ENCODE assay signal across 8 cellular contexts in the genomic region with DNA sequence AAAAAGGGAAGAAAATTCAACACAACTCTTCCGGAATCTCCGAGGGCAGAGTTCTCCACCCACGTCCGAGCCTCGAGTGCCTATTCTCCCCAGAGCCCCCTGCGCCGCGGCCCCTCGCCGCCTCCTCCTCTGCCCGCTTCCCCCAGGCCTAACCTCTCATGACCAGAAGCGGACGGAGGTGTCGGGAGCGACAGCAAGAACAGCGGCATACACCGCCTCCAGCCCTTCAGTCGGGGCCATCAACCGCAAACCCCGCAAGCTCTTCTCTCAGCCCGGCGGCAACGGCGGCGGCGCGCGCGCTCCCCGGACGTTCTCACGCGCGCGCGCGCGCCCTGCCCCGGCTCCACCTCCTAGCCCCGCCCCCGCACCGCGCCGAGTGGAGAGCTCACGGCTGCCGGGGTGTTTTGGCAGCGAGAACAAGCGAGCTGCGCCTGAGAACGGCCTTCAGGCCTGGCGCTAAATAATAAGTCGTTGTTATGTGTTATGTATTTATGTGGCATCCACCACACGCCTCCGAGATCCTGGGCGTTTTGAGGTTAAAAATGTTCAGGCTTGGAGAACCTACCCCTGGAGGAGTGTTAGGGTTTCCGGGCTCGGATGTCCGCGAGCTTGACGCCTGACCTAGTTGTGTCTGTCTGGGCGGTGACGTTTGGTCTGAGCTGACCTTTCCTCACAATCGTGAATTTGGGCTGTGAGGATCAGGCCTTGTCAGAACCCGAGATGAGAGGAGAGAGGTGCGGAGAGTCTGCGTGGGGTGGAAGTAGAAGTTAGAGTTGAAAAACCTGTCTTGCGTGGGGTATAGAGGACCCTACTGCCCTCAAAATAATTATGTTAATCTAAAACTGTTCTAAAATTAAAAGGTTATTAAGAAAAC. TPM values are rescaled to one million over a fixed set of nuclear protein-coding genes. Genes with fewer than 3 reads are reported as not detected.
DNase-seq lines count a peak whose midpoint lies in the region; ATAC-seq and TF ChIP-seq lines count a peak whose summit lies in the region.

A gene with protein sequence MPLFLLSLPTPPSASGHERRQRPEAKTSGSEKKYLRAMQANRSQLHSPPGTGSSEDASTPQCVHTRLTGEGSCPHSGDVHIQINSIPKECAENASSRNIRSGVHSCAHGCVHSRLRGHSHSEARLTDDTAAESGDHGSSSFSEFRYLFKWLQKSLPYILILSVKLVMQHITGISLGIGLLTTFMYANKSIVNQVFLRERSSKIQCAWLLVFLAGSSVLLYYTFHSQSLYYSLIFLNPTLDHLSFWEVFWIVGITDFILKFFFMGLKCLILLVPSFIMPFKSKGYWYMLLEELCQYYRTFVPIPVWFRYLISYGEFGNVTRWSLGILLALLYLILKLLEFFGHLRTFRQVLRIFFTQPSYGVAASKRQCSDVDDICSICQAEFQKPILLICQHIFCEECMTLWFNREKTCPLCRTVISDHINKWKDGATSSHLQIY (minus strand): TSS at position 286 of the 874 bp plus-strand sequence. CDS start 77 bp downstream, at position 209.

- H3K27ac Mint-ChIP-seq in T-helper 1 cell treated with Interleukin-12 subunit alpha and Interleukin-12 subunit beta and Interleukin-4 antibody, amounts not matched to agents 30 μg/mL and 1 μg/mL, for 36 hours: peak within 1 kb of the TSS; percentile 89

- no peaks in the 10 kb centered on the region for H3K27me3 Mint-ChIP-seq in T-helper 1 cell treated with Interleukin-12 subunit alpha and Interleukin-12 subunit beta and Interleukin-4 antibody, amounts not matched to agents 30 μg/mL and 1 μg/mL, for 36 hours (ENCODE audit: low read depth)

- H3K36me3 Mint-ChIP-seq in T-helper 1 cell treated with Interleukin-12 subunit alpha and Interleukin-12 subunit beta and Interleukin-4 antibody, amounts not matched to agents 30 μg/mL and 1 μg/mL, for 36 hours (ENCODE audit: low read depth): peaks cover 6% of the 10 kb centered on the region

- H3K4me1 Mint-ChIP-seq in T-helper 1 cell treated with Interleukin-12 subunit alpha and Interleukin-12 subunit beta and Interleukin-4 antibody, amounts not matched to agents 30 μg/mL and 1 μg/mL, for 36 hours (ENCODE audit: low read depth): peaks cover 19% of the 10 kb centered on the region

- no peaks in the 10 kb centered on the region for H3K27me3 ChIP-seq in GM06990 (replicated peaks; ENCODE audit: control insufficient read depth, insufficient read depth, low read length)
- no peaks in the 10 kb centered on the region for H3K27me3 ChIP-seq in heart right ventricle
- no peaks in the 10 kb centered on the region for H3K27me3 ChIP-seq in transverse colon

- H3K4me3 ChIP-seq in GM06990 (replicated peaks; ENCODE audit: low read depth, low read length): peak within 1 kb of the TSS; percentile 87
- H3K4me3 ChIP-seq in heart right ventricle: peak within 1 kb of the TSS; percentile 51 to 98 (median 78)
- H3K4me3 ChIP-seq in transverse colon: peak within 1 kb of the TSS; percentile 60 to 93 (median 76)

- 2 to 3% methylated on average over 67 of the region's 67 CpGs for WGBS in heart right ventricle, 2 donors
- 0 to 2% methylated on average over 1 to 58 of the region's 67 CpGs for WGBS in transverse colon (ENCODE audit: low coverage in 1 of 2), 2 donors

- peak; percentile 78 for TF ChIP-seq POLR2A in transverse colon (IDR thresholded peaks at IDR 0.05)

- no peaks in the 10 kb centered on the region for H3K9me3 Mint-ChIP-seq in T-helper 1 cell treated with Interleukin-12 subunit alpha and Interleukin-12 subunit beta and Interleukin-4 antibody, amounts not matched to agents 30 μg/mL and 1 μg/mL, for 36 hours

- no peaks in the 10 kb centered on the region for H3K9me3 ChIP-seq in heart right ventricle
- no peaks in the 10 kb centered on the region for H3K9me3 ChIP-seq in transverse colon

- H3K27ac ChIP-seq in heart right ventricle (peak within 1 kb of the TSS; percentile 48 to 98 (median 94)), transverse colon (peak within 1 kb of the TSS; percentile 91 to 98 (median 97))

- DNase-seq in GM06990 (ENCODE audit: extremely low read depth, insufficient read length) (peak; percentile 90), NCI-H1436 (lab: John Stamatoyannopoulos, UW) (peak; percentile 92), amniotic stem cell (lab: John Stamatoyannopoulos, UW) (peak; percentile 81), heart right ventricle (peak; percentile 92 to 93), posterior cingulate gyrus (peak; percentile 76 to 98 (median 90)), transverse colon (peak; percentile 95)

- TF ChIP-seq CTCF in GM06990 (IDR thresholded peaks at IDR 0.05; ENCODE audit: insufficient read depth, low read length, poor library complexity, severe bottlenecking) (no peak), heart right ventricle (IDR thresholded peaks at IDR 0.05) (no peak), transverse colon (IDR thresholded peaks at IDR 0.05) (no peak)

- ATAC-seq in HG02623 (IDR thresholded peaks at IDR 0.05; ENCODE audit: unreplicated experiment) (peak; percentile 77), heart right ventricle (peak; percentile 97 to 99 (median 98))

- in situ Hi-C loops in transverse colon (cut with MboI; ENCODE audit: low pct_ligation_motif_present in 1 of 4, low pct_unique_long_range_greater_than_20kb in 1 of 4, low sequenced_read_pairs in 3 of 4): no loop called here

- intact Hi-C loops in heart right ventricle (cut with DNase I): loop anchor here in 4 of 10 donors (5.0 to 10.0 kb wide), 3 partner anchors 52 to 73 kb away; no protein-coding TSS in a partner anchor
- intact Hi-C loops in posterior cingulate gyrus (cut with DNase I): no loop called here
- intact Hi-C loops in transverse colon (cut with DNase I; ENCODE audit: low total_unique reads): no loop called here

- H3K36me3 ChIP-seq in GM06990 (ENCODE audit: control insufficient read depth, insufficient read depth, low read length) (no peaks in the 10 kb centered on the region), heart right ventricle (peaks cover 0 to 26% (median 0%) of the 10 kb centered on the region in 9 donors), transverse colon (no peaks in the 10 kb centered on the region)

- H3K4me1 ChIP-seq in heart right ventricle (peaks cover 5 to 32% (median 17%) of the 10 kb centered on the region in 9 donors), transverse colon (peaks cover 7 to 21% (median 11%) of the 10 kb centered on the region in 4 donors)

- TF ChIP-seq EP300 in transverse colon (IDR thresholded peaks at IDR 0.05; ENCODE audit: low read depth): no peak

- peak within 1 kb of the TSS; percentile 84 for H3K4me3 Mint-ChIP-seq in T-helper 1 cell treated with Interleukin-12 subunit alpha and Interleukin-12 subunit beta and Interleukin-4 antibody, amounts not matched to agents 30 μg/mL and 1 μg/mL, for 36 hours

RNA-seq across cellular contexts. Expression of the gene that starts here (rescaled TPM):
- total RNA-seq in heart right ventricle (10 to 100 TPM in 3 of 10 donors, 1 to 10 TPM in 7; 5.8 to 12.5 (median 8.4) TPM), transverse colon (10 to 100 TPM; 10.3 to 72.6 (median 37.4) TPM)
- 10 to 100 TPM in 1 of 2 donors, 1 to 10 TPM in 1; 8.3 to 17.3 TPM for polyA plus RNA-seq in heart right ventricle

Comparison
In these comparisons a context has a peak if more than half of its experiments do, and no peak if none do; other contexts are left out.
1. Peak in every context shown above with its lines: DNase-seq, ATAC-seq, H3K4me3 ChIP-seq and H3K27ac ChIP-seq.